ENCODE assay signal across 16 cellular contexts in the genomic region with DNA sequence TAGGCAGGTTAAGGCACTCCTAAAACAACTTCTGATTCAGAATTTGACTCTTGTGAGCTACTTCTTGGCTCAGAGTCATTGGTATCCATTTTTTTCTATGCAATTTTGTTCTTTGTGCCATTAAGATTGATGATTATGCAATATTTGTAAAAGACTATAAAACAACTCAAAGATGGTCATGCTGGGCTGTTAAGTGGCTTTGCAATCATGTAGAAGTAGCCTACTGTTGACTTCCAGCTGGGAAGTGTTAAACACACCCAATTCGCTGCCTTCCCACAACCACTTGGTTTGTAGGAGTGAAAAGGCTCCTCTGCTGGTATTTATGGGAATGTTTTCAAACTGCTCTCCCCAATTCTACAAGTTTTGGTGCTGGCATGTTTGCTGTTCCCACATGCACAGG.
"Had no signal": no experiment of that assay in that cellular context is flagged by ENCODE, and none has a peak within 500 bp of the region (broad histone marks: within the 10 kb centered on the region; RNA-seq: fewer than 3 reads in every experiment).

No MANE protein-coding gene starts in this region.

- H3K4me3 Mint-ChIP-seq: activated CD4-positive, alpha-beta T cell treated with anti-CD3 and anti-CD28 coated beads for 36 hours; activated CD8-positive, alpha-beta T cell treated with anti-CD3 and anti-CD28 coated beads for 36 hours; activated naive CD8-positive, alpha-beta T cell treated with anti-CD3 and anti-CD28 coated beads, Interleukin-2, amount 10 ng/mL, durations not matched to agents 7 days and 5 days; activated T-cell treated with anti-CD3 and anti-CD28 coated beads, Interleukin-2, amount 50 U/mL, for 72 hours; mesothelial cell of epicardium; type B pancreatic cell had no signal

- H3K9me3 ChIP-seq: pancreas had no signal

- H3K27ac Mint-ChIP-seq: activated CD4-positive, alpha-beta T cell treated with anti-CD3 and anti-CD28 coated beads for 36 hours; activated CD8-positive, alpha-beta T cell treated with anti-CD3 and anti-CD28 coated beads for 36 hours; activated naive CD8-positive, alpha-beta T cell treated with anti-CD3 and anti-CD28 coated beads, Interleukin-2, amount 10 ng/mL, durations not matched to agents 7 days and 5 days; activated T-cell treated with anti-CD3 and anti-CD28 coated beads, Interleukin-2, amount 50 U/mL, for 72 hours; mesothelial cell of epicardium; type B pancreatic cell had no signal

- H3K27me3 ChIP-seq: pancreas had no signal

- H3K4me1 Mint-ChIP-seq: activated CD4-positive, alpha-beta T cell treated with anti-CD3 and anti-CD28 coated beads for 36 hours; activated naive CD8-positive, alpha-beta T cell treated with anti-CD3 and anti-CD28 coated beads, Interleukin-2, amount 10 ng/mL, durations not matched to agents 7 days and 5 days had no signal

- H3K4me3 ChIP-seq: pancreas had no signal

- H3K36me3 Mint-ChIP-seq: activated naive CD8-positive, alpha-beta T cell treated with anti-CD3 and anti-CD28 coated beads, Interleukin-2, amount 10 ng/mL, durations not matched to agents 7 days and 5 days; mesothelial cell of epicardium; type B pancreatic cell had no signal

- ATAC-seq: activated CD4-positive, alpha-beta T cell treated with anti-CD3 and anti-CD28 coated beads for 36 hours; activated CD8-positive, alpha-beta T cell treated with anti-CD3 and anti-CD28 coated beads for 36 hours; activated T-cell treated with anti-CD3 and anti-CD28 coated beads, Interleukin-2, amount 50 U/mL, for 72 hours; pancreas had no signal

- FAIRE-seq: pancreas had no signal

- DNase-seq: activated CD4-positive, alpha-beta T cell treated with anti-CD3 and anti-CD28 coated beads for 36 hours; activated CD8-positive, alpha-beta memory T cell treated with anti-CD3 and anti-CD28 coated beads, Interleukin-2, amount 50 U/mL, for 4 hours; activated CD8-positive, alpha-beta T cell treated with anti-CD3 and anti-CD28 coated beads for 36 hours; activated gamma-delta T cell treated with Interleukin-2 at 50 U/mL for 16 hours; activated naive CD8-positive, alpha-beta T cell treated with anti-CD3 and anti-CD28 coated beads, Interleukin-2, amount 10 ng/mL, durations not matched to agents 7 days and 5 days; activated T-cell treated with anti-CD3 and anti-CD28 coated beads, Interleukin-2, amount 50 U/mL, for 72 hours; anterior cingulate cortex; dermis blood vessel endothelial cell; foreskin fibroblast; pancreas; stimulated activated CD4-positive, alpha-beta T cell treated with anti-CD3 and anti-CD28 coated beads, Interleukin-2, amount 100 ng/mL, for 48 hours; stimulated activated naive CD4-positive, alpha-beta T cell treated with Interleukin-2 at 50 U/mL for 16 hours; T1000 had no signal

- H3K9me3 Mint-ChIP-seq: activated CD8-positive, alpha-beta T cell treated with anti-CD3 and anti-CD28 coated beads for 36 hours; activated naive CD8-positive, alpha-beta T cell treated with anti-CD3 and anti-CD28 coated beads, Interleukin-2, amount 10 ng/mL, durations not matched to agents 7 days and 5 days; activated T-cell treated with anti-CD3 and anti-CD28 coated beads, Interleukin-2, amount 50 U/mL, for 72 hours; mesothelial cell of epicardium; type B pancreatic cell had no signal

- H3K27me3 Mint-ChIP-seq: type B pancreatic cell had no signal

- H3K36me3 ChIP-seq: pancreas had no signal

- H3K27ac ChIP-seq: pancreas, VCaP had no signal

- H3K4me1 ChIP-seq: pancreas had no signal
